ENCODE assay signal across 17 cellular contexts in genomic region chr2:100397117-100397860, GRCh38. TPM values are rescaled to one million over a fixed set of nuclear protein-coding genes. Genes with fewer than 3 reads are reported as not detected.
DNase-seq lines count a peak whose midpoint lies in the region; ATAC-seq and TF ChIP-seq lines count a peak whose summit lies in the region.
"Had no signal": no experiment of that assay in that cellular context is flagged by ENCODE, and none has a peak within 500 bp of the region (broad histone marks: within the 10 kb centered on the region; RNA-seq: fewer than 3 reads in every experiment).

No MANE protein-coding gene starts in this region.

- H3K9me3 Mint-ChIP-seq in activated CD8-positive, alpha-beta memory T cell treated with anti-CD3 and anti-CD28 coated beads, Interleukin-2, amount 10 ng/mL, durations not matched to agents 7 days and 5 days (ENCODE audit: low read depth) = no peaks in the 10 kb centered on the region
- peaks cover 0 to 2% (median 0%) of the 10 kb centered on the region in 5 experiments for H3K9me3 Mint-ChIP-seq in brain
- H3K9me3 Mint-ChIP-seq in stimulated activated naive B cell treated with anti-CD40 and anti-IgM and Interleukin-4, amounts not matched to agents 10 μg/mL and 1 μg/mL and 100 μg/mL, for 72 hours = no peaks in the 10 kb centered on the region
- H3K9me3 Mint-ChIP-seq: H9, IgD-negative memory B cell had no signal

- H3K27me3 Mint-ChIP-seq in activated CD8-positive, alpha-beta memory T cell treated with anti-CD3 and anti-CD28 coated beads, Interleukin-2, amount 10 ng/mL, durations not matched to agents 7 days and 5 days = no peaks in the 10 kb centered on the region
- H3K27me3 Mint-ChIP-seq in brain = no peaks in the 10 kb centered on the region
- H3K27me3 Mint-ChIP-seq in stimulated activated naive B cell treated with anti-CD40 and anti-IgM and Interleukin-4, amounts not matched to agents 10 μg/mL and 1 μg/mL and 100 μg/mL, for 72 hours = no peaks in the 10 kb centered on the region

- H3K9me3 ChIP-seq in psoas muscle = no peaks in the 10 kb centered on the region

- peaks cover 0 to 69% of the 10 kb centered on the region in 2 donors for H3K36me3 ChIP-seq in psoas muscle (ENCODE audit: insufficient read depth in 1 of 2, low read depth in 1 of 2)

- CTCF ChIA-PET in activated CD8-positive, alpha-beta memory T cell treated with anti-CD3 and anti-CD28 coated beads, Interleukin-2, amount 10 ng/mL, durations not matched to agents 7 days and 5 days (lab: Charles Lee) = no interaction called here

- H3K4me3 ChIP-seq in psoas muscle = no peak overlapping the region

- WGBS in psoas muscle, 3 donors = 84 to 91% (median 87%) methylated on average over 12 of the region's 12 CpGs

- H3K27ac ChIP-seq in psoas muscle = no peak overlapping the region

- H3K4me1 ChIP-seq in psoas muscle = no peaks in the 10 kb centered on the region

- intact Hi-C loops in psoas muscle (cut with DNase I) = no loop called here

- H3K36me3 Mint-ChIP-seq in activated CD8-positive, alpha-beta memory T cell treated with anti-CD3 and anti-CD28 coated beads, Interleukin-2, amount 10 ng/mL, durations not matched to agents 7 days and 5 days = peaks cover 3% of the 10 kb centered on the region
- H3K36me3 Mint-ChIP-seq in brain = peaks cover 76% of the 10 kb centered on the region
- peaks cover 43 to 59% of the 10 kb centered on the region in 2 donors for H3K36me3 Mint-ChIP-seq in stimulated activated naive B cell treated with anti-CD40 and anti-IgM and Interleukin-4, amounts not matched to agents 10 μg/mL and 1 μg/mL and 100 μg/mL, for 72 hours

- TF ChIP-seq CTCF in brain (conservative IDR thresholded peaks at IDR 0.05) = no peak
- TF ChIP-seq CTCF in psoas muscle (IDR thresholded peaks at IDR 0.05) = no peak

- H3K27ac Mint-ChIP-seq in activated CD8-positive, alpha-beta memory T cell treated with anti-CD3 and anti-CD28 coated beads, Interleukin-2, amount 10 ng/mL, durations not matched to agents 7 days and 5 days = no peak overlapping the region
- H3K27ac Mint-ChIP-seq in brain = peak overlapping the region in 3 of 5 experiments; percentile 30 to 95 (median 66)
- peak overlapping the region; percentile 71 for H3K27ac Mint-ChIP-seq in stimulated activated naive B cell treated with anti-CD40 and anti-IgM and Interleukin-4, amounts not matched to agents 10 μg/mL and 1 μg/mL and 100 μg/mL, for 72 hours
- H3K27ac Mint-ChIP-seq: H9 had no signal

- no peak for ATAC-seq in activated CD8-positive, alpha-beta memory T cell treated with anti-CD3 and anti-CD28 coated beads, Interleukin-2, amount 10 ng/mL, durations not matched to agents 7 days and 5 days
- no peak for ATAC-seq in stimulated activated naive B cell treated with anti-CD40 and anti-IgM and Interleukin-4, amounts not matched to agents 10 μg/mL and 1 μg/mL and 100 μg/mL, for 72 hours (replicated peaks)
- ATAC-seq in psoas muscle = no peak

- no peaks in the 10 kb centered on the region for H3K27me3 ChIP-seq in psoas muscle (ENCODE audit: insufficient read depth in 3 of 3, low read length in 2 of 3)

- peak; percentile 44 for DNase-seq in activated CD8-positive, alpha-beta memory T cell treated with anti-CD3 and anti-CD28 coated beads for 24 hours
- DNase-seq in activated CD8-positive, alpha-beta memory T cell treated with anti-CD3 and anti-CD28 coated beads, Interleukin-2, amount 10 ng/mL, durations not matched to agents 7 days and 5 days = no peak
- DNase-seq in kidney tubule cell (ENCODE audit: low spot score) (peak; percentile 28), psoas muscle (no peak), hepatic stellate cell (ENCODE audit: low spot score) (no peak), AG20443 (ENCODE audit: low spot score) (no peak)
- no peak for DNase-seq in stimulated activated naive B cell treated with anti-CD40 and anti-IgM and Interleukin-4, amounts not matched to agents 10 μg/mL and 1 μg/mL and 100 μg/mL, for 72 hours
- DNase-seq: 8988T, C1 segment of cervical spinal cord, COR-L47, H9, NCI-H187 treated with DMSO at 0.1 percent for 48 hours, NCI-H2171, NCI-H510A treated with DMSO at 0.1 percent for 48 hours had no signal

- no peaks in the 10 kb centered on the region for H3K4me1 Mint-ChIP-seq in activated CD8-positive, alpha-beta memory T cell treated with anti-CD3 and anti-CD28 coated beads, Interleukin-2, amount 10 ng/mL, durations not matched to agents 7 days and 5 days
- H3K4me1 Mint-ChIP-seq in brain = no peaks in the 10 kb centered on the region
- peaks cover 38 to 47% of the 10 kb centered on the region in 2 donors for H3K4me1 Mint-ChIP-seq in stimulated activated naive B cell treated with anti-CD40 and anti-IgM and Interleukin-4, amounts not matched to agents 10 μg/mL and 1 μg/mL and 100 μg/mL, for 72 hours

- no peak overlapping the region for H3K4me3 Mint-ChIP-seq in activated CD8-positive, alpha-beta memory T cell treated with anti-CD3 and anti-CD28 coated beads, Interleukin-2, amount 10 ng/mL, durations not matched to agents 7 days and 5 days
- no peak overlapping the region for H3K4me3 Mint-ChIP-seq in brain
- no peak overlapping the region for H3K4me3 Mint-ChIP-seq in stimulated activated naive B cell treated with anti-CD40 and anti-IgM and Interleukin-4, amounts not matched to agents 10 μg/mL and 1 μg/mL and 100 μg/mL, for 72 hours
- H3K4me3 Mint-ChIP-seq: H9 had no signal

RNA-seq across cellular contexts. Expression of gene CHST10, which starts 20.2 kb away (rescaled TPM):
- total RNA-seq in activated CD8-positive, alpha-beta memory T cell treated with anti-CD3 and anti-CD28 coated beads, Interleukin-2, amount 10 ng/mL, durations not matched to agents 7 days and 5 days = 10 to 100 TPM in 1 of 2 experiments, 1 to 10 TPM in 1; 8.5 to 14.8 TPM
- 15.6 TPM for polyA plus RNA-seq in brain (ENCODE audit: insufficient read depth, low read depth, low replicate concordance)
- 1 to 10 TPM; 3.1 to 6.3 (median 5.6) TPM for total RNA-seq in psoas muscle
- 1 to 10 TPM; 3.2 to 4.4 (median 4.1) TPM for polyA plus RNA-seq in psoas muscle
- total RNA-seq: HT-29 had no signal

Comparison
In these comparisons a context has a peak if more than half of its experiments do, and no peak if none do; other contexts are left out.
1. DNase-seq: peak in activated CD8-positive, alpha-beta memory T cell treated with anti-CD3 and anti-CD28 coated beads for 24 hours (single experiment) and kidney tubule cell (single experiment); none in activated CD8-positive, alpha-beta memory T cell treated with anti-CD3 and anti-CD28 coated beads, Interleukin-2, amount 10 ng/mL, durations not matched to agents 7 days and 5 days (single experiment), stimulated activated naive B cell treated with anti-CD40 and anti-IgM and Interleukin-4, amounts not matched to agents 10 μg/mL and 1 μg/mL and 100 μg/mL, for 72 hours (single experiment), psoas muscle (0 of 2), hepatic stellate cell (single experiment) and AG20443 (single experiment).